In the genomic region with DNA sequence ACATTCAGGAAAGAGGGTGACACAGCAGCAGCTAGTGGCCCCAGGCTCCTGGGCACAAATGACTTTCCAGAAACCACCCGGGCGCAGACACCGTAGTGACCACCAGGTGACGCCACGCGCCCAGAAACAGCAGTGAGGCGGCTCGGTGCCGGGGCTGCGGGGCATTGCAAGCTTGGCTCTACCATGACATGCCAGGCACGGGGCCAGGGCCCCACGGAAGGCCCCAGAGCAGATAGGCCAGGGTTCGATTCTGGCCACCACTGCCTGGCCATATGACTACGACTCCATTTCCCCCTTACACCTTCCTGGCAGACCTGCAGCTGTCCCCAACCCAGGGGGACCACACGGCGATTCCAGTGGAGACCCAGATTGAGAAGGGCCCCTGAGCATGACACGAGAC, we compare ENCODE assay signal across 8 cellular contexts. TPM values are rescaled to one million over a fixed set of nuclear protein-coding genes. Genes with fewer than 3 reads are reported as not detected.
DNase-seq lines count a peak whose midpoint lies in the region; ATAC-seq and TF ChIP-seq lines count a peak whose summit lies in the region.

No MANE protein-coding gene starts in this region.

- WGBS in esophagus muscularis mucosa = 14% methylated on average over 17 of the region's 17 CpGs

- H3K36me3 Mint-ChIP-seq in natural killer cell = no peaks in the 10 kb centered on the region
- no peaks in the 10 kb centered on the region for H3K36me3 Mint-ChIP-seq in stimulated activated memory B cell treated with anti-CD40 and anti-IgM and Interleukin-4, amounts not matched to agents 10 μg/mL and 1 μg/mL and 100 μg/mL, for 72 hours

- H3K27ac Mint-ChIP-seq in natural killer cell = no peak overlapping the region
- no peak overlapping the region for H3K27ac Mint-ChIP-seq in stimulated activated memory B cell treated with anti-CD40 and anti-IgM and Interleukin-4, amounts not matched to agents 10 μg/mL and 1 μg/mL and 100 μg/mL, for 72 hours

- POLR2A ChIA-PET in PC-9 (lab: Charles Lee; ENCODE audit: unreplicated experiment) = no interaction called here

- H3K4me2 ChIP-seq in PC-9 = no peak overlapping the region

- ATAC-seq in natural killer cell (peak; percentile 84 to 100 (median 97)), GM19035 (IDR thresholded peaks at IDR 0.05; ENCODE audit: unreplicated experiment) (no peak)
- ATAC-seq in stimulated activated memory B cell treated with anti-CD40 and anti-IgM and Interleukin-4, amounts not matched to agents 10 μg/mL and 1 μg/mL and 100 μg/mL, for 72 hours = peak; percentile 79

- no peak overlapping the region for H3K4me3 ChIP-seq in Jurkat, Clone E6-1 (ENCODE audit: low read length)
- H3K4me3 ChIP-seq in PC-9 (no peak overlapping the region), esophagus muscularis mucosa (no peak overlapping the region)

- H3K4me1 ChIP-seq in PC-9 (replicated peaks; ENCODE audit: insufficient read depth) (peaks cover 10% of the 10 kb centered on the region), esophagus muscularis mucosa (peaks cover 52 to 60% (median 56%) of the 10 kb centered on the region in 4 donors)

- H2AFZ ChIP-seq in PC-9 = no peak overlapping the region

- peak; percentile 92 for TF ChIP-seq CTCF in PC-9 (conservative IDR thresholded peaks at IDR 0.05)
- peak in 2 of 3 experiments; percentile 93 to 94 for TF ChIP-seq CTCF in esophagus muscularis mucosa (IDR thresholded peaks at IDR 0.05)
- TF ChIP-seq CTCF in natural killer cell (IDR thresholded peaks at IDR 0.05) = peak; percentile 94

- no peak overlapping the region for H3K27ac ChIP-seq in PC-9
- no peak overlapping the region for H3K27ac ChIP-seq in esophagus muscularis mucosa (replicated peaks in 1 of 4)

- intact Hi-C loops in PC-9 (cut with micrococcal nuclease; ENCODE audit: unreplicated experiment) (loop anchor here (1.0 kb wide), 1 partner anchor 32 kb away; no protein-coding TSS in a partner anchor), esophagus muscularis mucosa (cut with DNase I) (loop anchor here (1.0 kb wide), 1 partner anchor 32 kb away; no protein-coding TSS in a partner anchor), natural killer cell (cut with micrococcal nuclease) (loop anchor here (1.0 kb wide), 2 partner anchors 32 to 116 kb away; no protein-coding TSS in a partner anchor)

- BruUV-seq in PC-9 (replicated peaks; lab: Mats Ljungman, UMichigan) = no TSS peak

- TF ChIP-seq POLR2A in esophagus muscularis mucosa (IDR thresholded peaks at IDR 0.05; ENCODE audit: low read depth) = no peak

- no peaks in the 10 kb centered on the region for H3K9me2 ChIP-seq in PC-9 (ENCODE audit: insufficient read depth)

- no peaks in the 10 kb centered on the region for H3F3A ChIP-seq in PC-9 (ENCODE audit: insufficient read depth, low read depth)

- peak; percentile 66 for DNase-seq in DMS79 treated with DMSO at 0.1 percent for 48 hours (lab: John Stamatoyannopoulos, UW)
- peak; percentile 60 for DNase-seq in Jurkat, Clone E6-1 (ENCODE audit: low read depth, low spot score)
- peak; percentile 52 to 89 for DNase-seq in PC-9
- peak; percentile 85 for DNase-seq in activated T-cell treated with anti-CD3 and anti-CD28 coated beads for 48 hours (ENCODE audit: low read depth)
- DNase-seq in esophagus muscularis mucosa (ENCODE audit: extremely low spot score) = peak; percentile 96
- peak; percentile 85 for DNase-seq in natural killer cell

- H3K79me2 ChIP-seq in PC-9 (ENCODE audit: low read depth) = peaks cover 3% of the 10 kb centered on the region; the same call in 1 of the 2 replicates

- H3K36me3 ChIP-seq in PC-9 (ENCODE audit: low read depth) (no peaks in the 10 kb centered on the region), esophagus muscularis mucosa (peaks cover 33 to 46% (median 43%) of the 10 kb centered on the region in 4 donors)

- no peaks in the 10 kb centered on the region for H3K9me3 Mint-ChIP-seq in natural killer cell
- H3K9me3 Mint-ChIP-seq in stimulated activated memory B cell treated with anti-CD40 and anti-IgM and Interleukin-4, amounts not matched to agents 10 μg/mL and 1 μg/mL and 100 μg/mL, for 72 hours = no peaks in the 10 kb centered on the region

- peaks cover 8% of the 10 kb centered on the region for H4K20me1 ChIP-seq in PC-9 (ENCODE audit: insufficient read depth)

- H3K27me3 Mint-ChIP-seq in natural killer cell (ENCODE audit: low read depth in 2 of 2) = peaks cover 0 to 2% of the 10 kb centered on the region in 2 donors
- peaks cover 15% of the 10 kb centered on the region for H3K27me3 Mint-ChIP-seq in stimulated activated memory B cell treated with anti-CD40 and anti-IgM and Interleukin-4, amounts not matched to agents 10 μg/mL and 1 μg/mL and 100 μg/mL, for 72 hours

- no peak for TF ChIP-seq EP300 in esophagus muscularis mucosa (IDR thresholded peaks at IDR 0.05)

- H3K4me1 Mint-ChIP-seq in natural killer cell = peaks cover 0 to 6% of the 10 kb centered on the region in 2 donors
- peaks cover 9% of the 10 kb centered on the region for H3K4me1 Mint-ChIP-seq in stimulated activated memory B cell treated with anti-CD40 and anti-IgM and Interleukin-4, amounts not matched to agents 10 μg/mL and 1 μg/mL and 100 μg/mL, for 72 hours

- H3K27me3 ChIP-seq in PC-9 (ENCODE audit: insufficient read depth, low read depth) = no peaks in the 10 kb centered on the region
- no peaks in the 10 kb centered on the region for H3K27me3 ChIP-seq in esophagus muscularis mucosa

- no peaks in the 10 kb centered on the region for H3K9me3 ChIP-seq in PC-9 (ENCODE audit: insufficient read depth, low read depth)
- no peaks in the 10 kb centered on the region for H3K9me3 ChIP-seq in esophagus muscularis mucosa

- H3K4me3 Mint-ChIP-seq in natural killer cell = no peak overlapping the region
- no peak overlapping the region for H3K4me3 Mint-ChIP-seq in stimulated activated memory B cell treated with anti-CD40 and anti-IgM and Interleukin-4, amounts not matched to agents 10 μg/mL and 1 μg/mL and 100 μg/mL, for 72 hours

- CTCF ChIA-PET in PC-9 (lab: Charles Lee) = interaction anchor here (0.5 to 2.3 kb wide), 7 partner anchors 11 to 297 kb away, joined by 3 to 14 read pairs (median 4); partner anchors contain the start of genes POLR3K and SNRNP25

RNA-seq across cellular contexts. Expression of gene RHBDF1, which starts 6.7 kb away (rescaled TPM):
- polyA plus RNA-seq in Jurkat, Clone E6-1 (2012; ENCODE audit: insufficient read depth, insufficient read length) = not detected
- total RNA-seq in PC-9 (2021) = 51.4 and 62.9 TPM in 2 replicates
- total RNA-seq in esophagus muscularis mucosa = 10 to 100 TPM; 26.7 to 43.0 (median 30.2) TPM
- total RNA-seq in natural killer cell = 1 to 10 TPM in 1 of 3 donors, under 1 TPM in 2; 0.26 to 1.1 (median 0.78) TPM

RNA-seq across cellular contexts. Expression of gene SNRNP25, which starts 12.1 kb away (rescaled TPM):
- 224 TPM for polyA plus RNA-seq in Jurkat, Clone E6-1 (2012; ENCODE audit: insufficient read depth, insufficient read length)
- total RNA-seq in PC-9 (2021) (60.8 and 61.4 TPM in 2 replicates), esophagus muscularis mucosa (10 to 100 TPM; 22.0 to 33.6 (median 25.7) TPM), natural killer cell (10 to 100 TPM in 2 of 3 donors, 1 to 10 TPM in 1; 6.4 to 13.4 (median 13.2) TPM)

RNA-seq across cellular contexts. Expression of gene MPG, which starts 12.3 kb away (rescaled TPM):
- 54.6 TPM for polyA plus RNA-seq in Jurkat, Clone E6-1 (2012; ENCODE audit: insufficient read depth, insufficient read length)
- total RNA-seq in PC-9 (2021) = 86.2 and 138 TPM in 2 replicates
- 100 to 1,000 TPM in 2 of 4 donors, 10 to 100 TPM in 2; 70.2 to 120 (median 106) TPM for total RNA-seq in esophagus muscularis mucosa
- total RNA-seq in natural killer cell = 10 to 100 TPM; 29.9 to 34.3 (median 31.5) TPM

RNA-seq across cellular contexts. Expression of gene POLR3K, which starts 12.3 kb away (rescaled TPM):
- 75.1 TPM for polyA plus RNA-seq in Jurkat, Clone E6-1 (2012; ENCODE audit: insufficient read depth, insufficient read length)
- total RNA-seq in PC-9 (2021) (33.5 and 38.4 TPM in 2 replicates), esophagus muscularis mucosa (1 to 10 TPM; 3.3 to 3.8 (median 3.7) TPM), natural killer cell (10 to 100 TPM; 10.6 to 14.6 (median 11.3) TPM)

Comparison
In these comparisons a context has a peak if more than half of its experiments do, and no peak if none do; other contexts are left out.
1. RNA of gene RHBDF1, which starts 6.7 kb away (total RNA-seq): 51.4 to 62.9 TPM in PC-9 and 26.7 to 43.0 TPM in esophagus muscularis mucosa; 0.26 to 1.1 TPM in natural killer cell; every median in the first group is over 10 times any median in the second.
2. Peak in every context shown above with its lines, with median percentiles within 50 percentile points of each other: DNase-seq and CTCF ChIP-seq.